7 cellular contexts compared by ENCODE assay signal in genomic region chr3:105823149-105823866, GRCh38. TPM values are rescaled to one million over a fixed set of nuclear protein-coding genes. Genes with fewer than 3 reads are reported as not detected.
DNase-seq lines count a peak whose midpoint lies in the region; ATAC-seq and TF ChIP-seq lines count a peak whose summit lies in the region.

No MANE protein-coding gene starts in this region.

- TF ChIP-seq CTCF in right atrium auricular region (IDR thresholded peaks at IDR 0.05) (no peak), lower leg skin (IDR thresholded peaks at IDR 0.05) (no peak)

- H3K4me3 ChIP-seq in right atrium auricular region, result no peak overlapping the region
- H3K4me3 ChIP-seq in stomach smooth muscle (ENCODE audit: low read length in 2 of 2), result no peak overlapping the region
- no peak overlapping the region for H3K4me3 ChIP-seq in lower leg skin (ENCODE audit: low read depth, poor library complexity, severe bottlenecking)

- no peaks in the 10 kb centered on the region for H3K9me3 Mint-ChIP-seq in activated naive CD8-positive, alpha-beta T cell (ENCODE audit: low read depth)

- ATAC-seq in HG03457 (IDR thresholded peaks at IDR 0.05; ENCODE audit: unreplicated experiment), result no peak
- ATAC-seq in GM21717 (IDR thresholded peaks at IDR 0.05; ENCODE audit: unreplicated experiment), result no peak

- peak overlapping the region; percentile 38 for H3K4me3 Mint-ChIP-seq in activated naive CD8-positive, alpha-beta T cell

- intact Hi-C loops in lower leg skin (cut with DNase I; ENCODE audit: low total_unique reads), result no loop called here

- peaks cover 43% of the 10 kb centered on the region for H3K36me3 Mint-ChIP-seq in activated naive CD8-positive, alpha-beta T cell

- H3K27ac Mint-ChIP-seq in activated naive CD8-positive, alpha-beta T cell, result peak overlapping the region; percentile 100

- TF ChIP-seq POLR2A in lower leg skin (IDR thresholded peaks at IDR 0.05), result no peak

- H3K36me3 ChIP-seq in right atrium auricular region, result no peaks in the 10 kb centered on the region
- H3K36me3 ChIP-seq in stomach smooth muscle (ENCODE audit: control insufficient read depth in 2 of 2, insufficient read depth in 2 of 2, low read length in 2 of 2), result no peaks in the 10 kb centered on the region

- H3K27me3 ChIP-seq in right atrium auricular region (no peaks in the 10 kb centered on the region), stomach smooth muscle (ENCODE audit: control insufficient read depth in 1 of 2, insufficient read depth in 2 of 2, low read length in 2 of 2) (no peaks in the 10 kb centered on the region)

- peak overlapping the region; percentile 71 to 92 for H3K27ac ChIP-seq in right atrium auricular region
- H3K27ac ChIP-seq in stomach smooth muscle (ENCODE audit: low read length), result peak overlapping the region; percentile 18

- no peak overlapping the region for H3K9ac ChIP-seq in stomach smooth muscle (ENCODE audit: low read length in 2 of 2)

- H3K4me1 ChIP-seq in right atrium auricular region (peaks cover 0 to 58% of the 10 kb centered on the region in 2 donors), stomach smooth muscle (ENCODE audit: control insufficient read depth, insufficient read depth, low read length) (peaks cover 2% of the 10 kb centered on the region)

- H3K4me1 Mint-ChIP-seq in activated naive CD8-positive, alpha-beta T cell (ENCODE audit: low read depth), result peaks cover 74% of the 10 kb centered on the region

- DNase-seq in HT1080 (ENCODE audit: low read depth), result peak; percentile 91
- no peak for DNase-seq in right atrium auricular region (ENCODE audit: low spot score)
- DNase-seq in lower leg skin (ENCODE audit: low spot score in 2 of 2), result no peak

- H3K27me3 Mint-ChIP-seq in activated naive CD8-positive, alpha-beta T cell, result no peaks in the 10 kb centered on the region

- 81 to 88% methylated on average over 4 of the region's 4 CpGs for WGBS in lower leg skin, 2 donors

- H3K9me3 ChIP-seq in right atrium auricular region (no peaks in the 10 kb centered on the region), stomach smooth muscle (ENCODE audit: control insufficient read depth in 2 of 2, low read length in 2 of 2) (no peaks in the 10 kb centered on the region)

RNA-seq across cellular contexts. Expression of gene CBLB, which starts 45.5 kb away (rescaled TPM):
- total RNA-seq in HT1080 (2014; rRNA removed; shearing (Covaris generic)), result 2.9 and 5.1 TPM in 2 replicates
- 6.2 and 9.5 TPM in 2 replicates for polyA plus RNA-seq in HT1080 (2015; cell fraction: cytosol; rRNA removed)
- 17.8 and 27.0 TPM in 2 replicates for polyA plus RNA-seq in HT1080 (2015; cell fraction: nucleus; rRNA removed)
- total RNA-seq in right atrium auricular region, result 10 to 100 TPM; 24.6 to 27.3 TPM
- 10 to 100 TPM; 17.0 to 33.8 (median 23.0) TPM for total RNA-seq in lower leg skin
